Comparison of ENCODE assay signal across 1 cellular context in genomic region chr4:120202222-120202621, GRCh38.
TF ChIP-seq lines count a peak whose summit lies in the region.

No MANE protein-coding gene starts in this region.

TF ChIP-seq in GM23338, 12 proteins besides CTCF, POLR2A, EP300 and RAD21 (continued from another document):
- TF ChIP-seq JUNB (IDR thresholded peaks at IDR 0.05; ENCODE audit: unreplicated experiment) (no peak), ZNF114 (CRISPR knock-in tag; IDR thresholded peaks at IDR 0.05) (no peak)
